ENCODE assay signal across 11 cellular contexts in the genomic region with DNA sequence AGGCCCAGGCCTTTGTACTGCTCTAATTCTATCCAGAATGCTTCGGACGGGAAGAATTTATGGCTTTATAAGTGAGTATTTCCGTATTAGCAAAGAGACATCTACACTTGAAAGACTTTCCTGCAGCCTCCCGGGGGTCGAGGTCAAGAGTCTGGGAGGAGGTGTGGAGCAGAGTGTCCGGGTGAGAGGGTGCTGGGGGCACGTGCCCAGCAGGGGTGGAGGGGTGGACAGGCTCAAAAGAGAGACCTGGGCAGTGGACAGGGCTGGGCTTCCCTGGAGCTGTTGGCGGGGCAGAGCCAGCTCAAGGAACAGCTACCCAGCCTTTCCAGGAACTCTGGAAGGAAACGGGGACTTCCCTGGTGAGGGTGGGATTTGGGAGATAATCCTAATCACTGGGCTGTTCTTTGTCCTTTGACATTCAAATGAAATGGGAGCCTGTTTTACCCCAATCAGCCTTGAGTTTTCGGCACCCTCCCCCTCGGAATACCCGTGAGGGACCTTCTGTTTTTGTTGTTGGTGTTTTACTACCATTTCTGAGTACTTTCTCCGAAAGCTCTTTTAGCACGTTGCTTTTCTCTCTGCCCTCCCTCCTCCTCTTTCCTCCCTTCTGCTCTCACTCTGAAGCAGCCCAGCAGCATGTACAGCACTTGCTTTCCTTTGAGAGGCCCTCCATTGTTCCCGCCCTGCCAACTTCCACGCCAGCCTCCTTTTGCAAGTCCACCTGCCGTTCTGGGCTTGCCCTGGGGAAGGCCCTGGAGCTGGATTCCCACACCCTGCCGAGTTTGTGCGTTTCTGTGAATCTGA.
A peak's percentile ranks its signal among the peaks of the same experiment; 100 is the strongest.
DNase-seq lines count a peak whose midpoint lies in the region; ATAC-seq, FAIRE-seq and TF ChIP-seq lines count a peak whose summit lies in the region.
"Had no signal": no experiment of that assay in that cellular context is flagged by ENCODE, and none has a peak within 500 bp of the region (broad histone marks: within the 10 kb centered on the region; RNA-seq: fewer than 3 reads in every experiment).

No MANE protein-coding gene starts in this region.

- TF ChIP-seq CTCF in WERI-Rb-1 (IDR thresholded peaks at IDR 0.05; ENCODE audit: low read depth, low read length) (no peak), testis (IDR thresholded peaks at IDR 0.05) (no peak)

- H3K27me3 ChIP-seq in WERI-Rb-1 (ENCODE audit: insufficient read depth, low read depth, severe bottlenecking), result no peaks in the 10 kb centered on the region
- H3K27me3 ChIP-seq in testis, result no peaks in the 10 kb centered on the region
- H3K27me3 ChIP-seq: adrenal gland had no signal

- no peak for FAIRE-seq in urothelium cell line (lab: Jason Lieb, UNC)

- 35 to 50% methylated on average over 19 of the region's 19 CpGs for WGBS in testis, 2 donors

- intact Hi-C loops in testis (cut with DNase I; ENCODE audit: low total_unique reads), result no loop called here

- DNase-seq in NCI-H748 (lab: John Stamatoyannopoulos, UW; ENCODE audit: unreplicated experiment), result peak; percentile 10
- no peak for DNase-seq in NCI-H748 treated with DMSO at 0.1 percent for 48 hours (lab: John Stamatoyannopoulos, UW)
- peak; percentile 72 for DNase-seq in WERI-Rb-1
- DNase-seq in medulla oblongata (ENCODE audit: extremely low spot score), result peak; percentile 45
- no peak for DNase-seq in testis
- DNase-seq in GOT3 (lab: John Stamatoyannopoulos, UW), result no peak
- no peak for DNase-seq in urothelium cell line (ENCODE audit: low spot score)
- DNase-seq: adrenal gland, GF-D8, NCI-H2081 treated with DMSO at 0.1 percent for 48 hours had no signal

- H3K4me1 ChIP-seq in testis, result peaks cover 27% of the 10 kb centered on the region

- H3K9me3 ChIP-seq in WERI-Rb-1 (ENCODE audit: severe bottlenecking) (no peaks in the 10 kb centered on the region), testis (no peaks in the 10 kb centered on the region)
- H3K9me3 ChIP-seq: adrenal gland had no signal

- H3K36me3 ChIP-seq in WERI-Rb-1 (no peaks in the 10 kb centered on the region), testis (ENCODE audit: low read depth, missing control alignments) (no peaks in the 10 kb centered on the region)
- H3K36me3 ChIP-seq: adrenal gland had no signal

- peak overlapping the region; percentile 29 for H3K4me3 ChIP-seq in WERI-Rb-1 (ENCODE audit: low read depth, low read length)
- no peak overlapping the region for H3K4me3 ChIP-seq in testis
- H3K4me3 ChIP-seq: adrenal gland had no signal

- no peak for TF ChIP-seq POLR2A in testis (IDR thresholded peaks at IDR 0.05)

- no peak for ATAC-seq in HG02885 (IDR thresholded peaks at IDR 0.05; ENCODE audit: poor library complexity, unreplicated experiment)

- peak overlapping the region; percentile 79 for H3K27ac ChIP-seq in WERI-Rb-1
- peak overlapping the region; percentile 24 to 33 for H3K27ac ChIP-seq in testis

Comparison
In these comparisons a context has a peak if more than half of its experiments do, and no peak if none do; other contexts are left out.
1. DNase-seq: peak in NCI-H748 (single experiment), WERI-Rb-1 (single experiment) and medulla oblongata (single experiment); none in NCI-H748 treated with DMSO at 0.1 percent for 48 hours (single experiment), testis (single experiment), GOT3 (single experiment) and urothelium cell line (single experiment).